8 cellular contexts compared by ENCODE assay signal in genomic region chr14:50312734-50313054, GRCh38. TPM values are rescaled to one million over a fixed set of nuclear protein-coding genes. Genes with fewer than 3 reads are reported as not detected.
DNase-seq lines count a peak whose midpoint lies in the region; ATAC-seq and TF ChIP-seq lines count a peak whose summit lies in the region.

No MANE protein-coding gene starts in this region.

- TF ChIP-seq CTCF in C4-2B (conservative IDR thresholded peaks at IDR 0.05) (no peak), WTC11 (IDR thresholded peaks at IDR 0.05) (no peak), right atrium auricular region (IDR thresholded peaks at IDR 0.05) (no peak), spleen (IDR thresholded peaks at IDR 0.05 in 8 of 11, conservative IDR thresholded peaks at IDR 0.05 in 3 of 11) (no peak)

- H3K4me3 Mint-ChIP-seq in WTC11: peak overlapping the region; percentile 86

- POLR2A ChIA-PET in WTC11 (lab: Charles Lee): interaction anchor here (0.7 to 1.2 kb wide), 2 partner anchors 216 to 356 kb away, joined by 3 read pairs; partner anchors contain the start of gene SAV1

- DNase-seq in HPDE6-E6E7 (ENCODE audit: extremely low spot score): peak; percentile 27
- DNase-seq in WTC11 (ENCODE audit: low spot score): no peak
- no peak for DNase-seq in right atrium auricular region (ENCODE audit: low spot score)
- DNase-seq in spleen: no peak
- DNase-seq in MV-4-11 (lab: John Stamatoyannopoulos, UW): no peak
- DNase-seq in AG20443 (ENCODE audit: low spot score): no peak

- CTCF ChIA-PET in WTC11 (lab: Charles Lee): interaction anchor here (0.6 to 2.4 kb wide), 11 partner anchors 8 to 548 kb away, joined by 3 to 20 read pairs (median 4); partner anchors contain the start of genes ATL1 and MAP4K5

- intact Hi-C loops in spleen (cut with DNase I; ENCODE audit: low total_unique reads): no loop called here

- peak overlapping the region; percentile 92 for H3K27ac ChIP-seq in C4-2B
- H3K27ac ChIP-seq in right atrium auricular region: peak overlapping the region; percentile 91 to 95
- peak overlapping the region; percentile 90 to 98 (median 93) for H3K27ac ChIP-seq in spleen

- H3K36me3 ChIP-seq in right atrium auricular region: no peaks in the 10 kb centered on the region
- H3K36me3 ChIP-seq in spleen: peaks cover 0 to 9% (median 0%) of the 10 kb centered on the region in 6 donors

- peak; percentile 24 for ATAC-seq in GM19035 (IDR thresholded peaks at IDR 0.05; ENCODE audit: unreplicated experiment)
- ATAC-seq in WTC11: peak; percentile 1

- H3K36me3 Mint-ChIP-seq in WTC11: peaks cover 35% of the 10 kb centered on the region

- peak overlapping the region; percentile 70; the same call in 1 of the 2 replicates for H3K27ac Mint-ChIP-seq in WTC11

- TF ChIP-seq POLR2A in spleen (IDR thresholded peaks at IDR 0.05): no peak

- no peaks in the 10 kb centered on the region for H3K9me3 ChIP-seq in right atrium auricular region
- H3K9me3 ChIP-seq in spleen: no peaks in the 10 kb centered on the region

- H3K27me3 ChIP-seq in right atrium auricular region: no peaks in the 10 kb centered on the region
- no peaks in the 10 kb centered on the region for H3K27me3 ChIP-seq in spleen (replicated peaks in 1 of 7)

- H3K4me3 ChIP-seq in right atrium auricular region: peak overlapping the region; percentile 72 to 77
- H3K4me3 ChIP-seq in spleen: peak overlapping the region; percentile 68 to 96 (median 86)

- H3K4me1 Mint-ChIP-seq in WTC11: peaks cover 26% of the 10 kb centered on the region

- peaks cover 6% of the 10 kb centered on the region; the same call in 1 of the 2 replicates for H3K27me3 Mint-ChIP-seq in WTC11 (ENCODE audit: low read depth)

- 3 to 9% (median 4%) methylated on average over 9 to 18 of the region's 18 CpGs for WGBS in spleen, 5 donors

- H3K4me1 ChIP-seq in right atrium auricular region (peaks cover 0 to 20% of the 10 kb centered on the region in 2 donors), spleen (peaks cover 10 to 45% (median 21%) of the 10 kb centered on the region in 6 donors)

- H3K9me3 Mint-ChIP-seq in WTC11: peaks cover 19% of the 10 kb centered on the region

TF ChIP-seq in WTC11, 78 proteins besides CTCF, POLR2A, EP300 and RAD21:
- TF ChIP-seq MLX (CRISPR knock-in tag; IDR thresholded peaks at IDR 0.05) (no peak), ZNF423 (CRISPR knock-in tag; IDR thresholded peaks at IDR 0.05) (no peak), FOXP4 (CRISPR knock-in tag; IDR thresholded peaks at IDR 0.05) (no peak), SMAD4 (CRISPR knock-in tag; IDR thresholded peaks at IDR 0.05) (no peak), NR2C2 (CRISPR knock-in tag; IDR thresholded peaks at IDR 0.05) (no peak), IRF1 (CRISPR knock-in tag; IDR thresholded peaks at IDR 0.05) (no peak)

RNA-seq across cellular contexts. Expression of gene DMAC2L, which starts 0.6 kb away (rescaled TPM):
- total RNA-seq in WTC11 (2021) (14.0 to 17.7 TPM (median 16.4 TPM) in 3 replicates), right atrium auricular region (10 to 100 TPM; 10.1 to 22.8 TPM), spleen (10 to 100 TPM; 10.0 to 24.7 (median 20.5) TPM)
- polyA plus RNA-seq in spleen: 10 to 100 TPM; 15.7 to 17.0 (median 17.0) TPM

RNA-seq across cellular contexts. Expression of gene L2HGDH, which starts 0.7 kb away (rescaled TPM):
- 23.9 to 26.7 TPM (median 24.0 TPM) in 3 replicates for total RNA-seq in WTC11 (2021)
- total RNA-seq in right atrium auricular region: 1 to 10 TPM; 4.0 to 8.3 TPM
- 1 to 10 TPM; 2.8 to 4.9 (median 3.9) TPM for total RNA-seq in spleen
- polyA plus RNA-seq in spleen: 1 to 10 TPM in 2 of 3 donors, under 1 TPM in 1; 0.72 to 1.2 (median 1.2) TPM
